ENCODE assay signal across 15 cellular contexts in the genomic region with DNA sequence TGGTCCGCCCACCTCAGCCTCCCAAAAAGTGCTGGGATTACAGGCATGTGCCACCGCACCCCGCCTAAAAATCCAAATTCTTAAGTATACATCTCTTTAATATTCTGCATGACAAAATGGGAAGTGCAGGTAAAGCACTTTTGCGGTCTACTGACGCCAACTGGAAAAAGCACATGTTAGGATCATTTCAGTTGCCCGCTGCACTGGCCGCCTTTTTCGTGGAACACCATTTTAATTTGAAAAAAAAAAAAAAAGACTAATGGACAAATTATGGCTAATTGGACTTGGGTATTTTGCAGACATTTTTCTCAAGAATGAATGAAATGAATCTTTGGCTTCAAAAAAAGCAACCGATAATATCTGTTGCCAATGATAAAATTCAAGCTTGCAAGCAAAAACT.
DNase-seq lines count a peak whose midpoint lies in the region; ATAC-seq and TF ChIP-seq lines count a peak whose summit lies in the region.
"Had no signal": no experiment of that assay in that cellular context is flagged by ENCODE, and none has a peak within 500 bp of the region (broad histone marks: within the 10 kb centered on the region; RNA-seq: fewer than 3 reads in every experiment).

No MANE protein-coding gene starts in this region.

- no peak overlapping the region for H3K4me3 Mint-ChIP-seq in osteocyte (ENCODE audit: unreplicated experiment)
- H3K4me3 Mint-ChIP-seq: B cell; CD4-positive, CD25-positive, alpha-beta regulatory T cell; CD8-positive, alpha-beta T cell; GM23338; HFFc6 had no signal

- ATAC-seq in HG03159 (IDR thresholded peaks at IDR 0.05; ENCODE audit: unreplicated experiment) (no peak), HG02981 (IDR thresholded peaks at IDR 0.05; ENCODE audit: unreplicated experiment) (no peak)
- ATAC-seq: CD8-positive, alpha-beta T cell had no signal

- no peak for TF ChIP-seq CTCF in osteocyte (IDR thresholded peaks at IDR 0.05)

- DNase-seq in activated effector memory CD4-positive, alpha-beta T cell treated with anti-CD3 and anti-CD28 coated beads, Interleukin-2, amount 50 U/mL, for 16 hours, result peak; percentile 21
- no peak for DNase-seq in activated effector memory CD4-positive, alpha-beta T cell treated with Interleukin-2 at 50 U/mL for 16 hours
- DNase-seq in osteocyte (ENCODE audit: extremely low spot score, unreplicated experiment) (peak; percentile 32), retina (peak; percentile 1), NCI-H446 (lab: John Stamatoyannopoulos, UW) (no peak)
- DNase-seq: Caco-2; CD4-positive, CD25-positive, alpha-beta regulatory T cell; CD8-positive, alpha-beta T cell; DMS153; DND-41; HFFc6 had no signal

- H3K9me3 Mint-ChIP-seq in osteocyte (ENCODE audit: unreplicated experiment), result no peaks in the 10 kb centered on the region
- H3K9me3 Mint-ChIP-seq: CD8-positive, alpha-beta T cell; GM23338; HFFc6 had no signal

- H3K36me3 Mint-ChIP-seq in osteocyte (ENCODE audit: unreplicated experiment), result no peaks in the 10 kb centered on the region
- H3K36me3 Mint-ChIP-seq: CD4-positive, CD25-positive, alpha-beta regulatory T cell; CD8-positive, alpha-beta T cell had no signal

- H3K4me1 Mint-ChIP-seq in osteocyte (ENCODE audit: unreplicated experiment), result peaks cover 1% of the 10 kb centered on the region
- H3K4me1 Mint-ChIP-seq: B cell; CD4-positive, CD25-positive, alpha-beta regulatory T cell had no signal

- H3K27me3 Mint-ChIP-seq in osteocyte (ENCODE audit: unreplicated experiment), result no peaks in the 10 kb centered on the region
- H3K27me3 Mint-ChIP-seq: CD4-positive, CD25-positive, alpha-beta regulatory T cell had no signal

- no peak overlapping the region for H3K27ac Mint-ChIP-seq in osteocyte (ENCODE audit: unreplicated experiment)
- H3K27ac Mint-ChIP-seq: B cell; CD4-positive, CD25-positive, alpha-beta regulatory T cell; CD8-positive, alpha-beta T cell; GM23338; HFFc6 had no signal

Comparison
In these comparisons a context has a peak if more than half of its experiments do, and no peak if none do; other contexts are left out.
1. DNase-seq: peak in activated effector memory CD4-positive, alpha-beta T cell treated with anti-CD3 and anti-CD28 coated beads, Interleukin-2, amount 50 U/mL, for 16 hours (single experiment), osteocyte (single experiment) and retina (single experiment); none in activated effector memory CD4-positive, alpha-beta T cell treated with Interleukin-2 at 50 U/mL for 16 hours (single experiment) and NCI-H446 (0 of 2).